17 cellular contexts compared by ENCODE assay signal in genomic region chr6:149147939-149148718, GRCh38.
A peak's percentile ranks its signal among the peaks of the same experiment; 100 is the strongest.
DNase-seq lines count a peak whose midpoint lies in the region; ATAC-seq, FAIRE-seq and TF ChIP-seq lines count a peak whose summit lies in the region.
"Had no signal": no experiment of that assay in that cellular context is flagged by ENCODE, and none has a peak within 500 bp of the region (broad histone marks: within the 10 kb centered on the region; RNA-seq: fewer than 3 reads in every experiment).

No MANE protein-coding gene starts in this region.

- H3K36me3 ChIP-seq in GM12878 (ENCODE audit: control insufficient read depth in 2 of 2, insufficient read depth in 2 of 2, low read length in 1 of 2), result no peaks in the 10 kb centered on the region
- H3K36me3 ChIP-seq: gastroesophageal sphincter, thyroid gland had no signal

- peak; percentile 75 to 82 for ATAC-seq in activated T-cell treated with anti-CD3 and anti-CD28 coated beads, Interleukin-2, amount 50 U/mL, for 72 hours (replicated peaks in 1 of 2)
- ATAC-seq in GM12878, result peak; percentile 93
- no peak for ATAC-seq in GM21381 (IDR thresholded peaks at IDR 0.05; ENCODE audit: unreplicated experiment)

- H3K79me2 ChIP-seq in GM12878 (ENCODE audit: control insufficient read depth, insufficient read depth, low read length), result no peaks in the 10 kb centered on the region

- H3K4me1 Mint-ChIP-seq in activated T-cell treated with anti-CD3 and anti-CD28 coated beads, Interleukin-2, amount 50 U/mL, for 72 hours (ENCODE audit: low read depth), result peaks cover 79% of the 10 kb centered on the region
- H3K4me1 Mint-ChIP-seq in T-helper 1 cell treated with Interleukin-12 subunit alpha and Interleukin-12 subunit beta and Interleukin-4 antibody, amounts not matched to agents 30 μg/mL and 1 μg/mL, for 36 hours (ENCODE audit: low read depth), result peaks cover 76% of the 10 kb centered on the region
- peaks cover 67% of the 10 kb centered on the region for H3K4me1 Mint-ChIP-seq in stimulated activated naive CD8-positive, alpha-beta T cell treated with anti-CD3 and anti-CD28 coated beads, Interleukin-15, Interleukin-2, amounts not matched to agents 100 ng/mL and 50 ng/mL, for 24 hours (ENCODE audit: low read depth)
- H3K4me1 Mint-ChIP-seq: nephron progenitor cell had no signal

- H3K36me3 Mint-ChIP-seq in activated T-cell treated with anti-CD3 and anti-CD28 coated beads, Interleukin-2, amount 50 U/mL, for 72 hours (ENCODE audit: insufficient read depth in 2 of 2), result peaks cover 28 to 32% of the 10 kb centered on the region in 2 donors
- peaks cover 56% of the 10 kb centered on the region for H3K36me3 Mint-ChIP-seq in T-helper 1 cell treated with Interleukin-12 subunit alpha and Interleukin-12 subunit beta and Interleukin-4 antibody, amounts not matched to agents 30 μg/mL and 1 μg/mL, for 36 hours (ENCODE audit: low read depth)
- H3K36me3 Mint-ChIP-seq in stimulated activated naive CD8-positive, alpha-beta T cell treated with anti-CD3 and anti-CD28 coated beads, Interleukin-15, Interleukin-2, amounts not matched to agents 100 ng/mL and 50 ng/mL, for 24 hours (ENCODE audit: low read depth), result peaks cover 35% of the 10 kb centered on the region

- no peaks in the 10 kb centered on the region for H4K20me1 ChIP-seq in GM12878 (ENCODE audit: control insufficient read depth, insufficient read depth)

- peak; percentile 62 to 71; a peak in 2 of 4 replicates for TF ChIP-seq EP300 in GM12878 (IDR thresholded peaks at IDR 0.05; ENCODE audit: borderline replicate concordance in 1 of 2, control insufficient read depth in 1 of 2, low read depth in 2 of 2, low read length in 2 of 2)

- SMC1A ChIA-PET in GM12878 (lab: Charles Lee; ENCODE audit: uncharacterized antibody, unreplicated experiment), result interaction anchor here (0.7 to 1.8 kb wide), 18 partner anchors 16 to 369 kb away, joined by 3 to 6 read pairs (median 4); no protein-coding TSS in a partner anchor

- H3K27me3 ChIP-seq in GM12878 (replicated peaks in 1 of 2; ENCODE audit: control insufficient read depth in 2 of 2, insufficient read depth in 2 of 2, low read length in 1 of 2), result no peaks in the 10 kb centered on the region
- H3K27me3 ChIP-seq: gastroesophageal sphincter, thyroid gland had no signal

- peak overlapping the region; percentile 88 for H3K27ac Mint-ChIP-seq in activated T-cell treated with anti-CD3 and anti-CD28 coated beads, Interleukin-2, amount 50 U/mL, for 72 hours
- peak overlapping the region; percentile 87 for H3K27ac Mint-ChIP-seq in T-helper 1 cell treated with Interleukin-12 subunit alpha and Interleukin-12 subunit beta and Interleukin-4 antibody, amounts not matched to agents 30 μg/mL and 1 μg/mL, for 36 hours
- H3K27ac Mint-ChIP-seq in stimulated activated naive CD8-positive, alpha-beta T cell treated with anti-CD3 and anti-CD28 coated beads, Interleukin-15, Interleukin-2, amounts not matched to agents 100 ng/mL and 50 ng/mL, for 24 hours, result peak overlapping the region; percentile 71
- H3K27ac Mint-ChIP-seq: nephron progenitor cell had no signal

- in situ Hi-C loops in GM12878 (cut with MboI), result no loop called here

- no peak for TF ChIP-seq CTCF in GM12878 (IDR thresholded peaks at IDR 0.05 in 2 of 3, conservative IDR thresholded peaks at IDR 0.05 in 1 of 3; ENCODE audit: control insufficient read depth in 2 of 3, extremely low read depth in 1 of 3, insufficient read depth in 1 of 3, low read depth in 3 of 3, low read length in 3 of 3)

- H3K4me3 ChIP-seq in GM12878, result no peak overlapping the region
- H3K4me3 ChIP-seq: gastroesophageal sphincter, lung, thyroid gland had no signal

- H3K27me3 Mint-ChIP-seq in activated T-cell treated with anti-CD3 and anti-CD28 coated beads, Interleukin-2, amount 50 U/mL, for 72 hours (ENCODE audit: low read depth), result no peaks in the 10 kb centered on the region
- no peaks in the 10 kb centered on the region for H3K27me3 Mint-ChIP-seq in T-helper 1 cell treated with Interleukin-12 subunit alpha and Interleukin-12 subunit beta and Interleukin-4 antibody, amounts not matched to agents 30 μg/mL and 1 μg/mL, for 36 hours (ENCODE audit: low read depth)
- no peaks in the 10 kb centered on the region for H3K27me3 Mint-ChIP-seq in stimulated activated naive CD8-positive, alpha-beta T cell treated with anti-CD3 and anti-CD28 coated beads, Interleukin-15, Interleukin-2, amounts not matched to agents 100 ng/mL and 50 ng/mL, for 24 hours

- POLR2A ChIA-PET in GM12878 (lab: Charles Lee), result interaction anchor here (0.5 kb wide), 1 partner anchor 10 kb away, joined by 4 read pairs; no protein-coding TSS in a partner anchor

- intact Hi-C loops in GM12878 (cut with micrococcal nuclease; ENCODE audit: unreplicated experiment), result loop anchor here (5.0 kb wide), 1 partner anchor 64 kb away; no protein-coding TSS in a partner anchor

- no peaks in the 10 kb centered on the region; the same call in 2 of the 3 replicates for H3K9me3 ChIP-seq in GM12878 (replicated peaks; ENCODE audit: control insufficient read depth, insufficient read depth, low read length)
- H3K9me3 ChIP-seq: Caco-2, thyroid gland had no signal

- TF ChIP-seq RAD21 in GM12878 (IDR thresholded peaks at IDR 0.05; ENCODE audit: insufficient read depth, low read depth, low read length), result 0 out of 2 replicates have a peak, but pooled peaks have one; percentile 1

- peaks cover 4% of the 10 kb centered on the region for H3K4me1 ChIP-seq in GM12878 (ENCODE audit: control insufficient read depth, insufficient read depth, low read length)
- H3K4me1 ChIP-seq: Caco-2, gastroesophageal sphincter, thyroid gland had no signal

- RAD21 ChIA-PET in GM12878 (lab: Charles Lee; ENCODE audit: unreplicated experiment), result interaction anchor here (0.7 to 1.1 kb wide), 3 partner anchors 9 to 52 kb away, joined by 3 to 4 read pairs (median 3); no protein-coding TSS in a partner anchor

- peak overlapping the region; percentile 31; the same call in 1 of the 2 replicates for H2AFZ ChIP-seq in GM12878 (ENCODE audit: control insufficient read depth, low read depth, low read length)

- peaks cover 8 to 9% of the 10 kb centered on the region in 2 donors for H3K9me3 Mint-ChIP-seq in activated T-cell treated with anti-CD3 and anti-CD28 coated beads, Interleukin-2, amount 50 U/mL, for 72 hours
- H3K9me3 Mint-ChIP-seq in T-helper 1 cell treated with Interleukin-12 subunit alpha and Interleukin-12 subunit beta and Interleukin-4 antibody, amounts not matched to agents 30 μg/mL and 1 μg/mL, for 36 hours, result peaks cover 37% of the 10 kb centered on the region
- peaks cover 28% of the 10 kb centered on the region for H3K9me3 Mint-ChIP-seq in stimulated activated naive CD8-positive, alpha-beta T cell treated with anti-CD3 and anti-CD28 coated beads, Interleukin-15, Interleukin-2, amounts not matched to agents 100 ng/mL and 50 ng/mL, for 24 hours
- H3K9me3 Mint-ChIP-seq: nephron progenitor cell had no signal

- no peak overlapping the region for H3K9ac ChIP-seq in GM12878 (ENCODE audit: control insufficient read depth, insufficient read depth, low read length)

- no peak overlapping the region for H3K27ac ChIP-seq in GM12878 (ENCODE audit: control insufficient read depth, insufficient read depth)
- H3K27ac ChIP-seq: gastroesophageal sphincter, thyroid gland had no signal

- CTCF ChIA-PET in GM12878 (lab: Yijun Ruan, JAX), result interaction anchor here (0.6 to 1.5 kb wide), 5 partner anchors 8 to 284 kb away, joined by 3 to 5 read pairs (median 4); no protein-coding TSS in a partner anchor

- BruUV-seq in GM12878 (replicated peaks; lab: Mats Ljungman, UMichigan), result no TSS peak

- no peak for TF ChIP-seq POLR2A in GM12878 (IDR thresholded peaks at IDR 0.05; ENCODE audit: low read depth, low read length)

- H3K4me3 Mint-ChIP-seq in activated T-cell treated with anti-CD3 and anti-CD28 coated beads, Interleukin-2, amount 50 U/mL, for 72 hours, result peak overlapping the region; percentile 6 to 73
- peak overlapping the region; percentile 4 for H3K4me3 Mint-ChIP-seq in T-helper 1 cell treated with Interleukin-12 subunit alpha and Interleukin-12 subunit beta and Interleukin-4 antibody, amounts not matched to agents 30 μg/mL and 1 μg/mL, for 36 hours
- peak overlapping the region; percentile 20 for H3K4me3 Mint-ChIP-seq in stimulated activated naive CD8-positive, alpha-beta T cell treated with anti-CD3 and anti-CD28 coated beads, Interleukin-15, Interleukin-2, amounts not matched to agents 100 ng/mL and 50 ng/mL, for 24 hours
- H3K4me3 Mint-ChIP-seq: nephron progenitor cell had no signal

- DNase-seq in activated T-cell treated with anti-CD3 and anti-CD28 coated beads, Interleukin-2, amount 50 U/mL, for 72 hours, result peak in 1 of 2 donors; percentile 34
- no peak for DNase-seq in activated T-cell treated with anti-CD3 and anti-CD28 coated beads, Interleukin-2, amount 50 U/mL, for 1 hour
- DNase-seq in GM12878 (ENCODE audit: low read depth, low spot score) (no peak), NCI-H1092 treated with DMSO at 0.1 percent for 48 hours (lab: John Stamatoyannopoulos, UW) (no peak), cerebellar nuclear complex (lab: John Stamatoyannopoulos, UW) (no peak)
- DNase-seq: amniotic stem cell, Caco-2, GF-D8, NCI-H2081 treated with DMSO at 0.1 percent for 48 hours, nephron progenitor cell, thyroid gland had no signal

- FAIRE-seq in GM12878 (lab: Jason Lieb, UNC), result no peak
- FAIRE-seq: endothelial cell of umbilical vein had no signal

- WGBS in GM12878 (ENCODE audit: insufficient coverage, insufficient replicate concordance, low lambda C conversion rate, missing lambda C conversion rate), result 37% methylated on average over 9 of the region's 9 CpGs

- 0 out of 2 replicates have a peak overlapping the region, but pooled peaks have one; percentile 17 for H3K4me2 ChIP-seq in GM12878 (ENCODE audit: control insufficient read depth, insufficient read depth)
